12 cellular contexts compared by ENCODE assay signal in genomic region chr16:9797306-9797705, GRCh38.
A peak's percentile ranks its signal among the peaks of the same experiment; 100 is the strongest.
DNase-seq lines count a peak whose midpoint lies in the region; ATAC-seq, FAIRE-seq and TF ChIP-seq lines count a peak whose summit lies in the region.
"Had no signal": no experiment of that assay in that cellular context is flagged by ENCODE, and none has a peak within 500 bp of the region (broad histone marks: within the 10 kb centered on the region; RNA-seq: fewer than 3 reads in every experiment).

No MANE protein-coding gene starts in this region.

- no peaks in the 10 kb centered on the region for H3K36me3 ChIP-seq in heart right ventricle
- H3K36me3 ChIP-seq: suprapubic skin had no signal

- H3K27ac ChIP-seq in heart right ventricle = peak overlapping the region; percentile 48 to 95 (median 80)
- H3K27ac ChIP-seq: 22Rv1, suprapubic skin had no signal

- intact Hi-C loops in heart right ventricle (cut with DNase I) = loop anchor here in 2 of 10 donors (10.0 kb wide), 2 partner anchors 353 to 423 kb away; no protein-coding TSS in a partner anchor

- peaks cover 0 to 26% (median 9%) of the 10 kb centered on the region in 9 donors for H3K4me1 ChIP-seq in heart right ventricle
- H3K4me1 ChIP-seq: suprapubic skin had no signal

- no peaks in the 10 kb centered on the region for H3K27me3 ChIP-seq in heart right ventricle
- H3K27me3 ChIP-seq: suprapubic skin had no signal

- DNase-seq in DMS53 (lab: John Stamatoyannopoulos, UW) (peak; percentile 1), DMS53 treated with DMSO at 0.1 percent for 48 hours (lab: John Stamatoyannopoulos, UW; ENCODE audit: unreplicated experiment) (no peak), amniotic epithelial cell (ENCODE audit: low read depth) (peak; percentile 1), heart right ventricle (peak; percentile 21 to 40), urothelium cell line (ENCODE audit: low spot score) (peak; percentile 62), NCI-H524 treated with DMSO at 0.1 percent for 48 hours (lab: John Stamatoyannopoulos, UW) (no peak), GM13977 (ENCODE audit: low spot score) (no peak)
- DNase-seq: HFFc6, SW 1271 had no signal

- H3K4me3 ChIP-seq in heart right ventricle = peak overlapping the region in 6 of 10 donors; percentile 3 to 31 (median 20)
- H3K4me3 ChIP-seq: suprapubic skin had no signal

- TF ChIP-seq CTCF in heart right ventricle (IDR thresholded peaks at IDR 0.05) (peak in 1 of 9 donors; percentile 5), GM13977 (IDR thresholded peaks at IDR 0.05; ENCODE audit: extremely low read depth, insufficient read depth, missing control alignments) (no peak)

- in situ Hi-C loops in GM13977 (cut with MboI; ENCODE audit: low pct_unique_long_range_greater_than_20kb, low sequenced_read_pairs, unreplicated experiment) = no loop called here

- peaks cover 0 to 5% (median 0%) of the 10 kb centered on the region in 11 donors for H3K9me3 ChIP-seq in heart right ventricle
- H3K9me3 ChIP-seq: suprapubic skin had no signal

- ATAC-seq in heart right ventricle (peak; percentile 61 to 94 (median 86)), HG03139 (IDR thresholded peaks at IDR 0.05; ENCODE audit: unreplicated experiment) (no peak)

- FAIRE-seq in urothelium cell line (lab: Jason Lieb, UNC) = no peak

- 18 to 44% methylated on average over 6 of the region's 6 CpGs for WGBS in heart right ventricle, 2 donors

Comparison
In these comparisons a context has a peak if more than half of its experiments do, and no peak if none do; other contexts are left out.
1. DNase-seq: peak in DMS53 (single experiment), amniotic epithelial cell (single experiment), heart right ventricle (2 of 2) and urothelium cell line (single experiment); none in DMS53 treated with DMSO at 0.1 percent for 48 hours (single experiment), NCI-H524 treated with DMSO at 0.1 percent for 48 hours (single experiment) and GM13977 (single experiment).